In genomic region chr20:36214684-36215256, GRCh38 we compare ENCODE assay signal across 8 cellular contexts. TPM values are rescaled to one million over a fixed set of nuclear protein-coding genes. Genes with fewer than 3 reads are reported as not detected.
DNase-seq lines count a peak whose midpoint lies in the region; ATAC-seq and TF ChIP-seq lines count a peak whose summit lies in the region.

No MANE protein-coding gene starts in this region.

- DNase-seq in DND-41 (peak; percentile 11), HAP-1 (ENCODE audit: low spot score in 2 of 2) (peak; percentile 35 to 50), hepatocyte (ENCODE audit: low spot score) (peak; percentile 20), ovary (no peak), cerebellar nuclear complex (lab: John Stamatoyannopoulos, UW) (no peak), upper lobe of left lung (no peak)

- H3K27ac ChIP-seq in DND-41 (ENCODE audit: low read length) (no peak overlapping the region), SU-DHL-6 (ENCODE audit: low read depth, low read length) (no peak overlapping the region), hepatocyte (no peak overlapping the region), ovary (no peak overlapping the region), upper lobe of left lung (no peak overlapping the region)

- H3K4me2 ChIP-seq in DND-41 (ENCODE audit: insufficient read depth, low read length) (no peak overlapping the region), SU-DHL-6 (ENCODE audit: low read depth, low read length, poor library complexity, severe bottlenecking) (no peak overlapping the region), hepatocyte (no peak overlapping the region)

- H4K20me1 ChIP-seq in DND-41 (ENCODE audit: insufficient read depth, low read length) (no peaks in the 10 kb centered on the region), SU-DHL-6 (ENCODE audit: low read depth, low read length) (no peaks in the 10 kb centered on the region), hepatocyte (ENCODE audit: insufficient read depth, poor library complexity, severe bottlenecking) (no peaks in the 10 kb centered on the region)

- H3K36me3 ChIP-seq in DND-41 (ENCODE audit: insufficient read depth, low read length): no peaks in the 10 kb centered on the region
- no peaks in the 10 kb centered on the region for H3K36me3 ChIP-seq in HAP-1 (replicated peaks)
- H3K36me3 ChIP-seq in SU-DHL-6 (ENCODE audit: low read length): no peaks in the 10 kb centered on the region
- H3K36me3 ChIP-seq in hepatocyte (replicated peaks; ENCODE audit: insufficient read depth, low read depth): no peaks in the 10 kb centered on the region
- H3K36me3 ChIP-seq in ovary: no peaks in the 10 kb centered on the region
- peaks cover 0 to 29% (median 12%) of the 10 kb centered on the region in 4 donors for H3K36me3 ChIP-seq in upper lobe of left lung

- TF ChIP-seq POLR2A in ovary (IDR thresholded peaks at IDR 0.05) (no peak), upper lobe of left lung (IDR thresholded peaks at IDR 0.05) (no peak)

- H3K27me3 ChIP-seq in DND-41 (ENCODE audit: insufficient read depth, low read length, poor library complexity): peaks cover 20% of the 10 kb centered on the region
- H3K27me3 ChIP-seq in HAP-1 (ENCODE audit: low read depth): no peaks in the 10 kb centered on the region
- no peaks in the 10 kb centered on the region for H3K27me3 ChIP-seq in SU-DHL-6 (ENCODE audit: low read length)
- no peaks in the 10 kb centered on the region for H3K27me3 ChIP-seq in hepatocyte
- no peaks in the 10 kb centered on the region for H3K27me3 ChIP-seq in ovary
- no peaks in the 10 kb centered on the region for H3K27me3 ChIP-seq in upper lobe of left lung

- H3K9me2 ChIP-seq in SU-DHL-6 (replicated peaks; ENCODE audit: insufficient read depth, low read length): no peaks in the 10 kb centered on the region
- H3K9me2 ChIP-seq in hepatocyte (replicated peaks; ENCODE audit: insufficient read depth): no peaks in the 10 kb centered on the region

- H3K4me3 ChIP-seq in DND-41 (ENCODE audit: low read depth in 1 of 2, low read length in 2 of 2) (no peak overlapping the region), HAP-1 (no peak overlapping the region), SU-DHL-6 (ENCODE audit: insufficient read depth, low read length, poor library complexity, severe bottlenecking) (no peak overlapping the region), hepatocyte (no peak overlapping the region), ovary (no peak overlapping the region), upper lobe of left lung (no peak overlapping the region)

- in situ Hi-C loops in HAP-1 (cut with MboI; ENCODE audit: low sequenced_read_pairs): no loop called here

- H3K9me3 ChIP-seq in DND-41 (ENCODE audit: insufficient read depth, low read length, severe bottlenecking) (no peaks in the 10 kb centered on the region), HAP-1 (no peaks in the 10 kb centered on the region), SU-DHL-6 (ENCODE audit: insufficient read depth, low read length) (no peaks in the 10 kb centered on the region), hepatocyte (ENCODE audit: low read depth) (no peaks in the 10 kb centered on the region), ovary (no peaks in the 10 kb centered on the region), upper lobe of left lung (no peaks in the 10 kb centered on the region)

- H3K9ac ChIP-seq in DND-41 (ENCODE audit: low read depth, low read length) (no peak overlapping the region), SU-DHL-6 (ENCODE audit: low read length) (no peak overlapping the region)

- H2AFZ ChIP-seq in DND-41 (ENCODE audit: low read depth, low read length) (no peak overlapping the region), SU-DHL-6 (ENCODE audit: low read depth, low read length, severe bottlenecking) (no peak overlapping the region), hepatocyte (no peak overlapping the region)

- H3K4me1 ChIP-seq in DND-41 (ENCODE audit: insufficient read depth, low read length) (no peaks in the 10 kb centered on the region), HAP-1 (no peaks in the 10 kb centered on the region), hepatocyte (ENCODE audit: insufficient read depth) (no peaks in the 10 kb centered on the region), ovary (ENCODE audit: insufficient read depth) (peaks cover 2% of the 10 kb centered on the region), upper lobe of left lung (no peaks in the 10 kb centered on the region)

- TF ChIP-seq EP300 in ovary (IDR thresholded peaks at IDR 0.05) (no peak), upper lobe of left lung (IDR thresholded peaks at IDR 0.05) (no peak)

- WGBS in hepatocyte (ENCODE audit: low lambda C conversion rate, missing lambda C conversion rate): 66% methylated on average over 5 of the region's 5 CpGs
- WGBS in ovary, 3 donors: 62 to 75% (median 72%) methylated on average over 5 of the region's 5 CpGs
- 65 to 68% methylated on average over 4 to 5 of the region's 5 CpGs for WGBS in upper lobe of left lung, 2 donors

- TF ChIP-seq CTCF in DND-41 (IDR thresholded peaks at IDR 0.05; ENCODE audit: borderline replicate concordance, extremely low read depth, low read length, poor library complexity, severe bottlenecking) (peak; percentile 72), SU-DHL-6 (IDR thresholded peaks at IDR 0.05; ENCODE audit: insufficient read depth, low read length, poor library complexity, severe bottlenecking) (peak; percentile 57), hepatocyte (IDR thresholded peaks at IDR 0.05; ENCODE audit: poor library complexity) (peak; percentile 58), ovary (IDR thresholded peaks at IDR 0.05) (no peak), upper lobe of left lung (IDR thresholded peaks at IDR 0.05) (peak in 1 of 6 experiments; percentile 14)

- no peaks in the 10 kb centered on the region for H3F3A ChIP-seq in SU-DHL-6 (ENCODE audit: insufficient read depth)

- intact Hi-C loops in ovary (cut with DNase I): no loop called here

- 0 out of 3 replicates have a peak, but pooled peaks have one; percentile 39 for ATAC-seq in DND-41 (ENCODE audit: insufficient read depth, low read depth)
- ATAC-seq in GM21723 (IDR thresholded peaks at IDR 0.05; ENCODE audit: unreplicated experiment): no peak
- ATAC-seq in upper lobe of left lung (ENCODE audit: low FRiP score in 2 of 2): no peak

- no peaks in the 10 kb centered on the region for H3K79me2 ChIP-seq in DND-41 (ENCODE audit: insufficient read depth, low read length)
- H3K79me2 ChIP-seq in SU-DHL-6 (ENCODE audit: insufficient read depth, low read length): no peaks in the 10 kb centered on the region
- no peaks in the 10 kb centered on the region for H3K79me2 ChIP-seq in hepatocyte

RNA-seq across cellular contexts. Expression of gene AAR2, which starts 21.5 kb away (rescaled TPM):
- total RNA-seq in hepatocyte (26.7 and 29.4 TPM in 2 replicates), ovary (10 to 100 TPM; 19.7 to 30.9 (median 26.6) TPM), upper lobe of left lung (10 to 100 TPM; 19.9 to 42.0 (median 25.3) TPM)
- polyA plus RNA-seq in hepatocyte (34.6 and 36.7 TPM in 2 replicates), ovary (10 to 100 TPM; 24.4 to 40.2 TPM)

Comparison
In these comparisons a context has a peak if more than half of its experiments do, and no peak if none do; other contexts are left out.
1. DNase-seq: peak in DND-41 (single experiment), HAP-1 (2 of 2) and hepatocyte (single experiment); none in ovary (0 of 5), cerebellar nuclear complex (0 of 2) and upper lobe of left lung (0 of 2).
2. CTCF ChIP-seq: peak in DND-41 (single experiment), SU-DHL-6 (single experiment) and hepatocyte (single experiment); none in ovary (0 of 3).